18 cellular contexts compared by ENCODE assay signal in the genomic region with DNA sequence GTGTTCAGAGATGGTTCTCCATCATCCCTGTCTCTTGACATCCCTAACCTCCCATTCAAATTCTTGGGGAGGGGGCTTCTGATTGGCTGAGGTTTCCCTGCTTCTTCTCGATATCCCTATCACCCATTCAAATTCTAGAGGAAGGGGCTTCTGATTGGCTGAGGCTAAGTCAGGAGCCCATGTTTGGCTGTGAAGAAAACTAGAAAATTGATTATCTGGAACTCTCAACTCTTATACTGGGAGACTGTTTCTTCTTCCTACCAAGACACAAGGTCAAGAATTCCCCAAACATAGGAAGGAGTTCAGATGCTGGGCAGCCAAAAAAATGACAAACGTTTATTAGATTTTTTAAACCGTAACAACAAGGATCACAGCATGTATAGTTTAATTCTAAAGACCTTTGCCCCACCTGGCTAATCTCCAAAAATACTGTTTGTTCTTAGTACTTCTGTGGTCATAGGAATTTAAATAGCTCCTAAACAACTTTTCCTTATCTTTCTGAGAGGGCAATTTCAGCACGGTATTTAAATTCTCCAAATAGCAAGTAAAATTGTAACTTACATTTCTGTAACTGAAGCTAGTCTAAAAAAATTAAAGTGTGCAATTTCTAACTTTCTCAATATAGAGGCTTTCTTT.
DNase-seq lines count a peak whose midpoint lies in the region; ATAC-seq, FAIRE-seq and TF ChIP-seq lines count a peak whose summit lies in the region.
"Had no signal": no experiment of that assay in that cellular context is flagged by ENCODE, and none has a peak within 500 bp of the region (broad histone marks: within the 10 kb centered on the region; RNA-seq: fewer than 3 reads in every experiment).

No MANE protein-coding gene starts in this region.

- peak; percentile 14 for DNase-seq in NCI-H510A treated with DMSO at 0.1 percent for 48 hours (lab: John Stamatoyannopoulos, UW)
- DNase-seq in NCI-H510A (lab: John Stamatoyannopoulos, UW): no peak
- peak; percentile 73 for DNase-seq in NCI-H1105 treated with DMSO at 0.1 percent for 48 hours (lab: John Stamatoyannopoulos, UW)
- DNase-seq in retinal pigment epithelial cell (ENCODE audit: low read depth): peak; percentile 56
- no peak for DNase-seq in HTR-8/SVneo (ENCODE audit: insufficient read length, low spot score)
- DNase-seq: activated CD4-positive, alpha-beta T cell treated with anti-CD3 and anti-CD28 coated beads for 48 hours; activated CD8-positive, alpha-beta memory T cell treated with anti-CD3 and anti-CD28 coated beads, Interleukin-2, amount 50 U/mL, for 48 hours; activated gamma-delta T cell; GM23248; right cardiac atrium had no signal

- FAIRE-seq in colon (lab: Jason Lieb, UNC): peak; percentile 51
- no peak for FAIRE-seq in HTR-8/SVneo (lab: Jason Lieb, UNC)
- FAIRE-seq: TTC549 had no signal

- H3K4me3 ChIP-seq in retinal pigment epithelial cell (ENCODE audit: low read length): no peak overlapping the region
- H3K4me3 ChIP-seq: coronary artery, gastroesophageal sphincter, GM23248 had no signal

- ATAC-seq in HG02973 (IDR thresholded peaks at IDR 0.05; ENCODE audit: unreplicated experiment) (no peak), GM19397 (IDR thresholded peaks at IDR 0.05; ENCODE audit: unreplicated experiment) (no peak)
- ATAC-seq: gastroesophageal sphincter; left lobe of liver; right cardiac atrium; stimulated activated memory B cell treated with anti-CD40 and anti-IgM and Interleukin-4, amounts not matched to agents 10 μg/mL and 1 μg/mL and 100 μg/mL, for 72 hours had no signal

- no peak for TF ChIP-seq CTCF in retinal pigment epithelial cell (conservative IDR thresholded peaks at IDR 0.05; ENCODE audit: low read depth, low read length)

Comparison
In these comparisons a context has a peak if more than half of its experiments do, and no peak if none do; other contexts are left out.
1. DNase-seq: peak in NCI-H510A treated with DMSO at 0.1 percent for 48 hours (single experiment), NCI-H1105 treated with DMSO at 0.1 percent for 48 hours (single experiment) and retinal pigment epithelial cell (single experiment); none in NCI-H510A (single experiment) and HTR-8/SVneo (single experiment).